ENCODE assay signal across 19 cellular contexts in genomic region chr9:131084661-131085369, GRCh38. TPM values are rescaled to one million over a fixed set of nuclear protein-coding genes. Genes with fewer than 3 reads are reported as not detected.
DNase-seq lines count a peak whose midpoint lies in the region; ATAC-seq, FAIRE-seq and TF ChIP-seq lines count a peak whose summit lies in the region.
"Had no signal": no experiment of that assay in that cellular context is flagged by ENCODE, and none has a peak within 500 bp of the region (broad histone marks: within the 10 kb centered on the region; RNA-seq: fewer than 3 reads in every experiment).

No MANE protein-coding gene starts in this region.

- CTCF ChIA-PET in HEK293 (lab: Yijun Ruan, JAX): interaction anchor here (0.6 to 1.2 kb wide), 5 partner anchors 11 to 37 kb away, joined by 3 to 4 read pairs (median 3); no protein-coding TSS in a partner anchor
- CTCF ChIA-PET in GM12878 (lab: Yijun Ruan, JAX): interaction anchor here (1.6 kb wide), 1 partner anchor 38 kb away, joined by 4 read pairs; no protein-coding TSS in a partner anchor

- H3K4me1 ChIP-seq in HEK293 (ENCODE audit: control insufficient read depth, insufficient read depth, low read length) (no peaks in the 10 kb centered on the region), GM12878 (ENCODE audit: control insufficient read depth, insufficient read depth, low read length) (no peaks in the 10 kb centered on the region), neural progenitor cell (no peaks in the 10 kb centered on the region), thyroid gland (peaks cover 3 to 12% of the 10 kb centered on the region in 2 donors)

- no peak for TF ChIP-seq EP300 in GM12878 (IDR thresholded peaks at IDR 0.05; ENCODE audit: borderline replicate concordance in 1 of 2, control insufficient read depth in 1 of 2, low read depth in 2 of 2, low read length in 2 of 2)

- no peak overlapping the region for H3K9ac ChIP-seq in GM12878 (ENCODE audit: control insufficient read depth, insufficient read depth, low read length)
- H3K9ac ChIP-seq in neural progenitor cell: no peak overlapping the region

- H3K4me1 Mint-ChIP-seq in neural progenitor cell: no peaks in the 10 kb centered on the region
- H3K4me1 Mint-ChIP-seq: GM23338 had no signal

- no peaks in the 10 kb centered on the region for H3K36me3 Mint-ChIP-seq in neural progenitor cell
- H3K36me3 Mint-ChIP-seq: CD8-positive, alpha-beta T cell had no signal

- H3K4me3 Mint-ChIP-seq in neural progenitor cell: no peak overlapping the region
- H3K4me3 Mint-ChIP-seq: CD8-positive, alpha-beta T cell; GM23338; HFFc6 had no signal

- H3K27me3 Mint-ChIP-seq in neural progenitor cell (ENCODE audit: insufficient read depth, low read depth): peaks cover 9% of the 10 kb centered on the region

- H4K20me1 ChIP-seq in GM12878 (ENCODE audit: control insufficient read depth, insufficient read depth) (no peaks in the 10 kb centered on the region), neural progenitor cell (ENCODE audit: low read depth) (no peaks in the 10 kb centered on the region)

- intact Hi-C loops in GM12878 (cut with micrococcal nuclease; ENCODE audit: unreplicated experiment) (no loop called here), thyroid gland (cut with DNase I) (no loop called here)

- H3K79me2 ChIP-seq in GM12878 (ENCODE audit: control insufficient read depth, insufficient read depth, low read length): no peaks in the 10 kb centered on the region
- no peaks in the 10 kb centered on the region for H3K79me2 ChIP-seq in neural progenitor cell (ENCODE audit: low read depth)

- H3F3A ChIP-seq in neural progenitor cell (ENCODE audit: low read depth): no peaks in the 10 kb centered on the region

- H3K27ac ChIP-seq in HEK293 (ENCODE audit: extremely low read depth, low read depth, low read length) (no peak overlapping the region), GM12878 (ENCODE audit: control insufficient read depth, insufficient read depth) (no peak overlapping the region), neural progenitor cell (no peak overlapping the region), thyroid gland (peak overlapping the region in 1 of 3 donors; percentile 1)

- H3K27me3 ChIP-seq in GM12878 (replicated peaks in 1 of 2; ENCODE audit: control insufficient read depth in 2 of 2, insufficient read depth in 2 of 2, low read length in 1 of 2) (no peaks in the 10 kb centered on the region; a peak in 1 of 4 replicates), neural progenitor cell (no peaks in the 10 kb centered on the region), thyroid gland (no peaks in the 10 kb centered on the region)

- no peaks in the 10 kb centered on the region for H3K9me3 Mint-ChIP-seq in neural progenitor cell
- H3K9me3 Mint-ChIP-seq: CD8-positive, alpha-beta T cell; GM23338; HFFc6 had no signal

- 35% methylated on average over 8 of the region's 8 CpGs for WGBS in GM12878 (ENCODE audit: insufficient coverage, insufficient replicate concordance, low lambda C conversion rate, missing lambda C conversion rate)
- 31 to 38% methylated on average over 8 of the region's 8 CpGs for WGBS in thyroid gland, 2 donors

- in situ Hi-C loops in GM12878 (cut with MboI): no loop called here

- BruUV-seq in GM12878 (replicated peaks; lab: Mats Ljungman, UMichigan): no TSS peak

- H2AFZ ChIP-seq in GM12878 (ENCODE audit: control insufficient read depth, low read depth, low read length) (no peak overlapping the region), neural progenitor cell (replicated peaks) (no peak overlapping the region)
- H2AFZ ChIP-seq: GM23338 had no signal

- ATAC-seq in GM12878: no peak
- no peak for ATAC-seq in HG03108 (IDR thresholded peaks at IDR 0.05; ENCODE audit: unreplicated experiment)
- ATAC-seq in HG03442 (IDR thresholded peaks at IDR 0.05; ENCODE audit: unreplicated experiment): no peak
- ATAC-seq: CD8-positive, alpha-beta T cell; GM23338 had no signal

- peak overlapping the region; percentile 43 for H3K27ac Mint-ChIP-seq in neural progenitor cell
- H3K27ac Mint-ChIP-seq: CD8-positive, alpha-beta T cell; GM23338; HFFc6 had no signal

- H3K9me3 ChIP-seq in HEK293 (ENCODE audit: control insufficient read depth, insufficient read depth, low read depth, low read length): no peaks in the 10 kb centered on the region
- no peaks in the 10 kb centered on the region for H3K9me3 ChIP-seq in GM12878 (replicated peaks; ENCODE audit: control insufficient read depth, insufficient read depth, low read length)
- no peaks in the 10 kb centered on the region for H3K9me3 ChIP-seq in neural progenitor cell (ENCODE audit: low read depth)
- no peaks in the 10 kb centered on the region for H3K9me3 ChIP-seq in thyroid gland

- TF ChIP-seq POLR2A in GM12878 (IDR thresholded peaks at IDR 0.05; ENCODE audit: low read depth, low read length) (no peak), thyroid gland (IDR thresholded peaks at IDR 0.05) (no peak)

- RAD21 ChIA-PET in GM12878 (lab: Charles Lee; ENCODE audit: unreplicated experiment): no interaction called here

- peak; percentile 65 for FAIRE-seq in GM12878 (lab: Jason Lieb, UNC)
- FAIRE-seq: A204.1, GM12891, H54 had no signal

- SMC1A ChIA-PET in GM12878 (lab: Charles Lee; ENCODE audit: uncharacterized antibody, unreplicated experiment): interaction anchor here (0.5 kb wide), 1 partner anchor 672 kb away, joined by 3 read pairs; no protein-coding TSS in a partner anchor

- no peaks in the 10 kb centered on the region for H3K36me3 ChIP-seq in HEK293 (ENCODE audit: control insufficient read depth in 2 of 2, insufficient read depth in 1 of 2, low read length in 2 of 2)
- no peaks in the 10 kb centered on the region for H3K36me3 ChIP-seq in GM12878 (ENCODE audit: control insufficient read depth in 2 of 2, insufficient read depth in 2 of 2, low read length in 1 of 2)
- no peaks in the 10 kb centered on the region for H3K36me3 ChIP-seq in neural progenitor cell
- no peaks in the 10 kb centered on the region for H3K36me3 ChIP-seq in thyroid gland

- TF ChIP-seq CTCF in HEK293 (tag by site-specific recombination; IDR thresholded peaks at IDR 0.05): no peak
- TF ChIP-seq CTCF in GM12878 (IDR thresholded peaks at IDR 0.05 in 2 of 3, conservative IDR thresholded peaks at IDR 0.05 in 1 of 3; ENCODE audit: control insufficient read depth in 2 of 3, extremely low read depth in 1 of 3, insufficient read depth in 1 of 3, low read depth in 3 of 3, low read length in 3 of 3): no peak
- TF ChIP-seq CTCF in neural progenitor cell (IDR thresholded peaks at IDR 0.05): no peak
- TF ChIP-seq CTCF in thyroid gland (IDR thresholded peaks at IDR 0.05): no peak

- no peak for TF ChIP-seq RAD21 in GM12878 (IDR thresholded peaks at IDR 0.05; ENCODE audit: insufficient read depth, low read depth, low read length)

- DNase-seq in GM12878 (ENCODE audit: low read depth, low spot score) (no peak), neural progenitor cell (ENCODE audit: low spot score) (no peak), thyroid gland (peak; percentile 53 to 69), DMS 273 treated with DMSO at 0.1 percent for 48 hours (lab: John Stamatoyannopoulos, UW) (no peak)
- DNase-seq: ACHN; Calu3; CD8-positive, alpha-beta T cell; DMS53; DND-41; EL; HCEC 1CT; HFFc6 had no signal

- H3K4me2 ChIP-seq in GM12878 (ENCODE audit: control insufficient read depth, insufficient read depth) (no peak overlapping the region), neural progenitor cell (no peak overlapping the region)
- H3K4me2 ChIP-seq: GM23338 had no signal

- POLR2A ChIA-PET in HEK293 (lab: Yijun Ruan, JAX) (interaction anchor here (0.6 kb wide), 1 partner anchor 37 kb away, joined by 3 read pairs; no protein-coding TSS in a partner anchor), GM12878 (lab: Charles Lee) (no interaction called here)

- H3K4me3 ChIP-seq in HEK293 (ENCODE audit: low read depth, low read length) (no peak overlapping the region), GM12878 (no peak overlapping the region), neural progenitor cell (no peak overlapping the region), thyroid gland (replicated peaks in 1 of 3) (no peak overlapping the region)
- H3K4me3 ChIP-seq: GM23338 had no signal

RNA-seq across cellular contexts. Expression of gene AIF1L, which starts 11.5 kb away (rescaled TPM):
- not detected in 2 replicates for total RNA-seq in GM12878 (2013; cell fraction: nucleolus; rRNA removed)
- total RNA-seq in GM12878 (2014; rRNA removed) (not detected in 2 replicates), GM12878 (2014; rRNA removed; fragmentation: Illumina TruSeq; extraction: Trizol) (not detected in 2 replicates), GM12878 (2021) (0.15 TPM in 1 of 2 replicates, not detected in the other), neural progenitor cell (ENCODE audit: low replicate concordance) (69.0 and 95.1 TPM in 2 replicates), thyroid gland (100 to 1,000 TPM in 1 of 4 donors, 10 to 100 TPM in 3; 43.0 to 114 (median 87.9) TPM)
- not detected for polyA plus RNA-seq in GM12878 (2011; ENCODE audit: low read depth)
- polyA plus RNA-seq in GM12878 (2011; rRNA removed) (0.07 TPM in 1 of 2 replicates, not detected in the other), GM12878 (2014; fragmentation: Illumina TruSeq; extraction: Trizol) (not detected in 2 replicates), GM12878 (2014; fragmentation: Nextera tagmentation; extraction: Ambion mirVana) (not detected), GM12878 (2014; rRNA removed) (not detected in 2 replicates), GM12878 (2016; fragmentation: Nextera tagmentation; extraction: Ambion mirVana) (under 1 TPM in 1 of 2 experiments, not detected in 1; 0.08 TPM)
- polyA plus RNA-seq in GM12878 (2011; cell fraction: cytosol; rRNA removed): not detected in 2 replicates
- not detected in 2 replicates for polyA plus RNA-seq in GM12878 (2011; cell fraction: nucleus; rRNA removed)
- polyA plus RNA-seq in GM12878 (2012): 0.07 TPM in 1 of 2 replicates, not detected in the other
- not detected in 2 replicates for polyA minus RNA-seq in GM12878 (2011; rRNA and poly(A)+ RNA removed)
- not detected in 2 replicates for polyA minus RNA-seq in GM12878 (2011; cell fraction: cytosol; rRNA and poly(A)+ RNA removed)
- not detected in 2 replicates for polyA minus RNA-seq in GM12878 (2011; cell fraction: nucleus; rRNA and poly(A)+ RNA removed)
- total RNA-seq: CD8-positive, alpha-beta T cell had no signal

RNA-seq across cellular contexts. Expression of gene NUP214, which starts 40.6 kb away (rescaled TPM):
- 110 and 138 TPM in 2 replicates for total RNA-seq in GM12878 (2013; cell fraction: nucleolus; rRNA removed)
- total RNA-seq in GM12878 (2014; rRNA removed): 11.0 and 16.7 TPM in 2 replicates
- total RNA-seq in GM12878 (2014; rRNA removed; fragmentation: Illumina TruSeq; extraction: Trizol): 16.2 and 18.6 TPM in 2 replicates
- 53.8 and 54.3 TPM in 2 replicates for total RNA-seq in GM12878 (2021)
- 40.6 TPM for polyA plus RNA-seq in GM12878 (2011; ENCODE audit: low read depth)
- polyA plus RNA-seq in GM12878 (2011; rRNA removed): 6.5 and 11.7 TPM in 2 replicates
- 13.6 and 21.5 TPM in 2 replicates for polyA plus RNA-seq in GM12878 (2011; cell fraction: cytosol; rRNA removed)
- 25.8 and 37.1 TPM in 2 replicates for polyA plus RNA-seq in GM12878 (2011; cell fraction: nucleus; rRNA removed)
- polyA plus RNA-seq in GM12878 (2012): 22.3 and 26.9 TPM in 2 replicates
- 30.8 and 40.0 TPM in 2 replicates for polyA plus RNA-seq in GM12878 (2014; fragmentation: Illumina TruSeq; extraction: Trizol)
- 10 to 100 TPM; 16.9 to 18.3 TPM for polyA plus RNA-seq in GM12878 (2014; fragmentation: Nextera tagmentation; extraction: Ambion mirVana)
- 15.8 and 18.5 TPM in 2 replicates for polyA plus RNA-seq in GM12878 (2014; rRNA removed)
- 10 to 100 TPM; 27.2 to 34.5 TPM for polyA plus RNA-seq in GM12878 (2016; fragmentation: Nextera tagmentation; extraction: Ambion mirVana)
- 35.0 and 36.3 TPM in 2 replicates for polyA minus RNA-seq in GM12878 (2011; rRNA and poly(A)+ RNA removed)
- polyA minus RNA-seq in GM12878 (2011; cell fraction: cytosol; rRNA and poly(A)+ RNA removed): 18.3 and 26.6 TPM in 2 replicates
- polyA minus RNA-seq in GM12878 (2011; cell fraction: nucleus; rRNA and poly(A)+ RNA removed): 36.3 and 77.4 TPM in 2 replicates
- total RNA-seq in neural progenitor cell (ENCODE audit: low replicate concordance): 21.1 and 37.6 TPM in 2 replicates
- total RNA-seq in thyroid gland: 10 to 100 TPM; 27.3 to 59.2 (median 46.6) TPM

Comparison
In these comparisons a context has a peak if more than half of its experiments do, and no peak if none do; other contexts are left out.
1. DNase-seq: peak in thyroid gland (2 of 2); none in GM12878 (single experiment), neural progenitor cell (single experiment) and DMS 273 treated with DMSO at 0.1 percent for 48 hours (single experiment).
2. RNA of gene AIF1L, which starts 11.5 kb away (total RNA-seq): 43.0 to 114 TPM in thyroid gland and 69.0 to 95.1 TPM in neural progenitor cell; 0.15 TPM in GM12878; every median in the first group is over 10 times any median in the second.